1 cellular context compared by ENCODE assay signal in genomic region chr15:101326462-101327146, GRCh38.
TF ChIP-seq lines count a peak whose summit lies in the region.

No MANE protein-coding gene starts in this region.

TF ChIP-seq in HepG2, 621 proteins besides CTCF, POLR2A, EP300 and RAD21 (continued from another document):
- TF ChIP-seq, protein P1, sequence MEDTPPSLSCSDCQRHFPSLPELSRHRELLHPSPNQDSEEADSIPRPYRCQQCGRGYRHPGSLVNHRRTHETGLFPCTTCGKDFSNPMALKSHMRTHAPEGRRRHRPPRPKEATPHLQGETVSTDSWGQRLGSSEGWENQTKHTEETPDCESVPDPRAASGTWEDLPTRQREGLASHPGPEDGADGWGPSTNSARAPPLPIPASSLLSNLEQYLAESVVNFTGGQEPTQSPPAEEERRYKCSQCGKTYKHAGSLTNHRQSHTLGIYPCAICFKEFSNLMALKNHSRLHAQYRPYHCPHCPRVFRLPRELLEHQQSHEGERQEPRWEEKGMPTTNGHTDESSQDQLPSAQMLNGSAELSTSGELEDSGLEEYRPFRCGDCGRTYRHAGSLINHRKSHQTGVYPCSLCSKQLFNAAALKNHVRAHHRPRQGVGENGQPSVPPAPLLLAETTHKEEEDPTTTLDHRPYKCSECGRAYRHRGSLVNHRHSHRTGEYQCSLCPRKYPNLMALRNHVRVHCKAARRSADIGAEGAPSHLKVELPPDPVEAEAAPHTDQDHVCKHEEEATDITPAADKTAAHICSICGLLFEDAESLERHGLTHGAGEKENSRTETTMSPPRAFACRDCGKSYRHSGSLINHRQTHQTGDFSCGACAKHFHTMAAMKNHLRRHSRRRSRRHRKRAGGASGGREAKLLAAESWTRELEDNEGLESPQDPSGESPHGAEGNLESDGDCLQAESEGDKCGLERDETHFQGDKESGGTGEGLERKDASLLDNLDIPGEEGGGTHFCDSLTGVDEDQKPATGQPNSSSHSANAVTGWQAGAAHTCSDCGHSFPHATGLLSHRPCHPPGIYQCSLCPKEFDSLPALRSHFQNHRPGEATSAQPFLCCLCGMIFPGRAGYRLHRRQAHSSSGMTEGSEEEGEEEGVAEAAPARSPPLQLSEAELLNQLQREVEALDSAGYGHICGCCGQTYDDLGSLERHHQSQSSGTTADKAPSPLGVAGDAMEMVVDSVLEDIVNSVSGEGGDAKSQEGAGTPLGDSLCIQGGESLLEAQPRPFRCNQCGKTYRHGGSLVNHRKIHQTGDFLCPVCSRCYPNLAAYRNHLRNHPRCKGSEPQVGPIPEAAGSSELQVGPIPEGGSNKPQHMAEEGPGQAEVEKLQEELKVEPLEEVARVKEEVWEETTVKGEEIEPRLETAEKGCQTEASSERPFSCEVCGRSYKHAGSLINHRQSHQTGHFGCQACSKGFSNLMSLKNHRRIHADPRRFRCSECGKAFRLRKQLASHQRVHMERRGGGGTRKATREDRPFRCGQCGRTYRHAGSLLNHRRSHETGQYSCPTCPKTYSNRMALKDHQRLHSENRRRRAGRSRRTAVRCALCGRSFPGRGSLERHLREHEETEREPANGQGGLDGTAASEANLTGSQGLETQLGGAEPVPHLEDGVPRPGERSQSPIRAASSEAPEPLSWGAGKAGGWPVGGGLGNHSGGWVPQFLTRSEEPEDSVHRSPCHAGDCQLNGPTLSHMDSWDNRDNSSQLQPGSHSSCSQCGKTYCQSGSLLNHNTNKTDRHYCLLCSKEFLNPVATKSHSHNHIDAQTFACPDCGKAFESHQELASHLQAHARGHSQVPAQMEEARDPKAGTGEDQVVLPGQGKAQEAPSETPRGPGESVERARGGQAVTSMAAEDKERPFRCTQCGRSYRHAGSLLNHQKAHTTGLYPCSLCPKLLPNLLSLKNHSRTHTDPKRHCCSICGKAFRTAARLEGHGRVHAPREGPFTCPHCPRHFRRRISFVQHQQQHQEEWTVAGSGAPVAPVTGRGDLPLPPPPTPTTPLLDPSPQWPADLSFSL (CRISPR knock-in tag; IDR thresholded peaks at IDR 0.05), result no peak
- TF ChIP-seq PLSCR1 (CRISPR knock-in tag; IDR thresholded peaks at IDR 0.05; ENCODE audit: borderline replicate concordance), result no peak
- TF ChIP-seq AGO2 (optimal IDR thresholded peaks at IDR 0.05; ENCODE audit: low read depth, low read length), result peak; percentile 68
